ENCODE assay signal across 31 cellular contexts in the genomic region with DNA sequence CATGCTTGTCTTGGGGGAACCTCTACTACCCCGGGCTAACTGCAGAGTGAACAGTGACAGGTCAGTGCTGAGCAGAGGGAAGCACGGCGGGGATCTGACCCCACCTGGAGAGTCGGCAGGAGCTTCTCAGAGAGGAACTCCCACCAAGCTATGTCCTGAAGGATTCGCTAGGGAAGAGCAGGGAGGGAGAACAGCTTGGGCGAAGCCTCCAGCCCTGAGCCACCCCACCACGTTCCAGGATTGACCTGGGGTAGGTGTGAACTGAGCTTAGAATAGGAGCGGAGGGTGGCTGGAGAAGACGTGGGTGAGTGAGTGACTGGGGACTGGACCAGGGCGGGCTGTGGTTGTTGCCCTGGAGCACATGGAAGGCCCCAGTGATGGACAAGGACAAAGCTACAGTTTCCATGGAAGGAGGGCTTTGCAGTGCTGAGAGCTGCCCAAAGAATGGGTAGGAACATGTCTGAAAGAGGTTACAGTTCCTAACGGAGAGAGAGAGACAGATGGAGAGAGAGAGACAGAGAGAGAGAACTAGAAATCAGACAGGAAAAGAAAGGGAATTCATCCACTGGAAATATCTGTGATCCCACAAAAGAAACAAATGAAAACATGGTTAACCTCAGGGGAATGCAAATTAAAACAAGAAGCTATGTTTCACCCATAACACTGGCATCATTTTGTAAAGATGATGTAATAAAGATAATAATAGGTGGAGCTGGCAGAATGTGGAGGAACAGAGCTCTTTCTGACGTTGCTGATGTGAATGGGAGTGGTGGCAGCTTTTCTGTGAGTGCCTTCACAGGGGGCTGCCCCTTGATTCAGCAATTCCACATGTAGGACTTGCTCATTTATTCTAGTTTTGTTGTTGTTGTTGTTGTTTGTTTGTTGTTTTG. TPM values are rescaled to one million over a fixed set of nuclear protein-coding genes. Genes with fewer than 3 reads are reported as not detected.
DNase-seq lines count a peak whose midpoint lies in the region; ATAC-seq, FAIRE-seq and TF ChIP-seq lines count a peak whose summit lies in the region.
"Had no signal": no experiment of that assay in that cellular context is flagged by ENCODE, and none has a peak within 500 bp of the region (broad histone marks: within the 10 kb centered on the region; RNA-seq: fewer than 3 reads in every experiment).

No MANE protein-coding gene starts in this region.

- no peaks in the 10 kb centered on the region for H4K20me1 ChIP-seq in astrocyte (ENCODE audit: insufficient read depth, low read length)

- H2AFZ ChIP-seq in astrocyte (ENCODE audit: low read depth, low read length), result no peak overlapping the region

- intact Hi-C loops in ascending aorta (cut with DNase I), result no loop called here

- peak overlapping the region; percentile 8 for H3K4me2 ChIP-seq in astrocyte (ENCODE audit: low read length)
- H3K4me2 ChIP-seq: smooth muscle cell had no signal

- H3K4me1 ChIP-seq in astrocyte (ENCODE audit: insufficient read depth, low read length) (peaks cover 5% of the 10 kb centered on the region), thoracic aorta (ENCODE audit: control insufficient read depth in 1 of 2, low read depth in 2 of 2) (peaks cover 0 to 7% of the 10 kb centered on the region in 2 donors), ascending aorta (no peaks in the 10 kb centered on the region)
- H3K4me1 ChIP-seq: adrenal gland, transverse colon had no signal

- H3K9me3 Mint-ChIP-seq in astrocyte (ENCODE audit: unreplicated experiment), result no peaks in the 10 kb centered on the region
- H3K9me3 Mint-ChIP-seq: dendritic cell treated with granulocyte-macrophage colony-stimulating factor and Interleukin-4, amounts not matched to agents 40 ng/mL and 50 ng/mL, for 4 days; IgD-negative memory B cell; naive thymus-derived CD8-positive, alpha-beta T cell; WTC11 had no signal

- H3K79me2 ChIP-seq in astrocyte (ENCODE audit: insufficient read depth, low read length), result no peaks in the 10 kb centered on the region

- H3K4me1 Mint-ChIP-seq in astrocyte (ENCODE audit: low read depth, unreplicated experiment), result no peaks in the 10 kb centered on the region
- H3K4me1 Mint-ChIP-seq: IgD-negative memory B cell; naive thymus-derived CD8-positive, alpha-beta T cell had no signal

- peaks cover 29% of the 10 kb centered on the region for H3K27me3 ChIP-seq in astrocyte (ENCODE audit: insufficient read depth, low read length)
- H3K27me3 ChIP-seq in thoracic aorta (replicated peaks; ENCODE audit: insufficient read depth), result no peaks in the 10 kb centered on the region
- H3K27me3 ChIP-seq in ascending aorta, result no peaks in the 10 kb centered on the region

- H3K9me3 ChIP-seq in astrocyte (ENCODE audit: insufficient read depth, low read depth, low read length) (no peaks in the 10 kb centered on the region), thoracic aorta (no peaks in the 10 kb centered on the region), ascending aorta (no peaks in the 10 kb centered on the region)
- H3K9me3 ChIP-seq: adrenal gland, transverse colon had no signal

- H3K36me3 Mint-ChIP-seq in astrocyte (ENCODE audit: low read depth, unreplicated experiment), result no peaks in the 10 kb centered on the region
- H3K36me3 Mint-ChIP-seq: IgD-negative memory B cell, WTC11 had no signal

- no peak for TF ChIP-seq CTCF in astrocyte (IDR thresholded peaks at IDR 0.05; ENCODE audit: insufficient read depth, low read depth, low read length)
- no peak for TF ChIP-seq CTCF in thoracic aorta (IDR thresholded peaks at IDR 0.05)
- no peak for TF ChIP-seq CTCF in ascending aorta (IDR thresholded peaks at IDR 0.05)

- ATAC-seq in thoracic aorta (ENCODE audit: insufficient number of reproducible peaks, low FRiP score, low read depth) (peak; percentile 48), HG03025 (IDR thresholded peaks at IDR 0.05; ENCODE audit: low FRiP score, unreplicated experiment) (no peak)
- ATAC-seq: naive thymus-derived CD8-positive, alpha-beta T cell; WTC11 had no signal

- DNase-seq in GM03348 (ENCODE audit: low spot score) (peak; percentile 33), astrocyte (ENCODE audit: low read depth) (peak; percentile 69), iris pigment epithelial cell (ENCODE audit: low read depth) (peak; percentile 14), thoracic aorta (ENCODE audit: low spot score) (no peak), ascending aorta (ENCODE audit: low spot score in 2 of 2) (no peak), cortex of kidney (lab: John Stamatoyannopoulos, UW) (no peak)
- DNase-seq: activated CD4-positive, alpha-beta T cell treated with anti-CD3 and anti-CD28 coated beads, Interleukin-2, amount 50 U/mL, for 1 hour; activated naive CD4-positive, alpha-beta T cell; activated T-cell treated with anti-CD3 and anti-CD28 coated beads, Interleukin-2, amount 50 U/mL, for 48 hours; adrenal gland; Calu3; GOT3; left ventricle myocardium superior; midbrain; naive thymus-derived CD8-positive, alpha-beta T cell; NCI-H1105; NCI-H1930; NCI-H526 treated with DMSO at 0.1 percent for 48 hours; occipital lobe; transverse colon had no signal

- H3K9ac ChIP-seq in astrocyte (ENCODE audit: low read length), result no peak overlapping the region

- FAIRE-seq in astrocyte (lab: Jason Lieb, UNC), result no peak
- FAIRE-seq: endometrium, GM12891, islet of Langerhans had no signal

- H3K27ac ChIP-seq in astrocyte (ENCODE audit: low read depth, low read length) (no peak overlapping the region), thoracic aorta (peak overlapping the region in 1 of 2 donors; percentile 18), ascending aorta (no peak overlapping the region)
- H3K27ac ChIP-seq: adrenal gland, cardiac muscle cell, transverse colon had no signal

- H3K27me3 Mint-ChIP-seq in astrocyte (ENCODE audit: low read depth, unreplicated experiment), result peaks cover 48% of the 10 kb centered on the region

- H3K27ac Mint-ChIP-seq in astrocyte (ENCODE audit: unreplicated experiment), result no peak overlapping the region
- H3K27ac Mint-ChIP-seq: dendritic cell treated with granulocyte-macrophage colony-stimulating factor and Interleukin-4, amounts not matched to agents 40 ng/mL and 50 ng/mL, for 4 days; WTC11 had no signal

- H3K4me3 ChIP-seq in astrocyte (ENCODE audit: insufficient read depth, low read depth, low read length) (no peak overlapping the region), thoracic aorta (no peak overlapping the region), ascending aorta (no peak overlapping the region)
- H3K4me3 ChIP-seq: adrenal gland, cardiac muscle cell, smooth muscle cell, transverse colon had no signal

- H3K4me3 Mint-ChIP-seq in astrocyte (ENCODE audit: unreplicated experiment), result no peak overlapping the region
- H3K4me3 Mint-ChIP-seq: dendritic cell treated with granulocyte-macrophage colony-stimulating factor and Interleukin-4, amounts not matched to agents 40 ng/mL and 50 ng/mL, for 4 days; IgD-negative memory B cell; naive thymus-derived CD8-positive, alpha-beta T cell; WTC11 had no signal

- H3K36me3 ChIP-seq in astrocyte (ENCODE audit: insufficient read depth, low read length) (no peaks in the 10 kb centered on the region), thoracic aorta (no peaks in the 10 kb centered on the region), ascending aorta (no peaks in the 10 kb centered on the region)
- H3K36me3 ChIP-seq: adrenal gland, cardiac muscle cell, transverse colon had no signal

RNA-seq across cellular contexts. Expression of a gene that starts 17.2 kb away (rescaled TPM):
- total RNA-seq in astrocyte (not detected in 2 replicates), thoracic aorta (not detected), ascending aorta (not detected)
- total RNA-seq: adrenal gland; Calu3; cardiac muscle cell; fibroblast of lung; glomerular endothelial cell; left ventricle myocardium superior; naive thymus-derived CD8-positive, alpha-beta T cell; occipital lobe; smooth muscle cell; transverse colon had no signal

RNA-seq across cellular contexts. Expression of a gene that starts 23.4 kb away (rescaled TPM):
- 0.53 and 1.4 TPM in 2 replicates for total RNA-seq in astrocyte
- under 1 TPM; 0.21 to 0.27 TPM for total RNA-seq in thoracic aorta
- not detected for total RNA-seq in ascending aorta
- total RNA-seq: left ventricle myocardium superior; naive thymus-derived CD8-positive, alpha-beta T cell had no signal

RNA-seq across cellular contexts. Expression of a gene that starts 35.5 kb away (rescaled TPM):
- total RNA-seq in astrocyte (not detected in 2 replicates), thoracic aorta (1 to 10 TPM in 1 of 2 donors, not detected in 1; 3.4 TPM), ascending aorta (not detected)
- total RNA-seq: cardiac muscle cell; fibroblast of lung; glomerular endothelial cell; naive thymus-derived CD8-positive, alpha-beta T cell had no signal

Comparison
In these comparisons a context has a peak if more than half of its experiments do, and no peak if none do; other contexts are left out.
1. DNase-seq: peak in GM03348 (single experiment), astrocyte (single experiment) and iris pigment epithelial cell (single experiment); none in thoracic aorta (single experiment), ascending aorta (0 of 2) and cortex of kidney (single experiment).